23 cellular contexts compared by ENCODE assay signal in the genomic region with DNA sequence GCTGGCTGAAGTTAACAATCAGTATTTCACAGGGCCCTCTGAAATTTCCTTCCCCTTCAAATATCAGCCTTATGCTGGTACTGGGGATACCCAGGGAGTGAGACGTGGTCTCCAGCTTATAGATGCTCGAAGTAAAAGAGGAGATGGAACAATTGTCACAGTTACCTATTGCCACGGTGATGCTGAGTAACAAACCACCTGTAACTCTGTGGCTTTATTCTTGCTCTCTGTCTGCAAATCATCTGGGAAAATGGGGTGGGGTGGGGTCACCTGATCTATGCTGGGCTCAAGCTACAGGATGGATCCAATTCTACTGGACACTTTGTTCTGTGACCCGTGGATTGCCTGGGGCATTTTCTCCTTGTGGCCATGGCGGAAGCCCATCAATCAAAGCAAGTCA. TPM values are rescaled to one million over a fixed set of nuclear protein-coding genes. Genes with fewer than 3 reads are reported as not detected.
DNase-seq lines count a peak whose midpoint lies in the region; ATAC-seq, FAIRE-seq and TF ChIP-seq lines count a peak whose summit lies in the region.
"Had no signal": no experiment of that assay in that cellular context is flagged by ENCODE, and none has a peak within 500 bp of the region (broad histone marks: within the 10 kb centered on the region; RNA-seq: fewer than 3 reads in every experiment).

No MANE protein-coding gene starts in this region.

- no TSS peak for BruUV-seq in HepG2 (replicated peaks; lab: Mats Ljungman, UMichigan)

- TF ChIP-seq EP300 in HepG2 (IDR thresholded peaks at IDR 0.05; ENCODE audit: low read depth in 2 of 2, low read length in 2 of 2) (no peak), HepG2 (CRISPR knock-in tag; IDR thresholded peaks at IDR 0.05; ENCODE audit: borderline replicate concordance) (no peak)

- peak; percentile 12 for DNase-seq in left cardiac atrium
- DNase-seq in right cardiac atrium: no peak
- no peak for DNase-seq in HepG2 (ENCODE audit: low spot score)
- no peak for DNase-seq in NCI-H187 (lab: John Stamatoyannopoulos, UW)
- DNase-seq in WERI-Rb-1: no peak
- DNase-seq: AML-193; CD4-positive, alpha-beta T cell; DMS153; DMS79; GDM1; GM23248; HCEC 1CT; HFFc6 had no signal

- H3K27me3 ChIP-seq in right cardiac atrium (ENCODE audit: control insufficient read depth, insufficient read depth): no peaks in the 10 kb centered on the region
- H3K27me3 ChIP-seq in HepG2 (ENCODE audit: control insufficient read depth in 1 of 2, insufficient read depth in 2 of 2, low read length in 2 of 2): peaks cover 0 to 12% of the 10 kb centered on the region in 2 experiments; a peak in 1 of 5 replicates
- no peaks in the 10 kb centered on the region for H3K27me3 ChIP-seq in neutrophil
- H3K27me3 ChIP-seq in WERI-Rb-1 (ENCODE audit: insufficient read depth, low read depth, severe bottlenecking): no peaks in the 10 kb centered on the region

- no peak overlapping the region for H3K4me2 ChIP-seq in HepG2 (ENCODE audit: low read depth, low read length)
- H3K4me2 ChIP-seq: A549 had no signal

- H3K4me1 ChIP-seq in right cardiac atrium (ENCODE audit: control insufficient read depth, insufficient read depth, low read length) (no peaks in the 10 kb centered on the region), HepG2 (ENCODE audit: insufficient read depth, low read length) (no peaks in the 10 kb centered on the region), neutrophil (ENCODE audit: control insufficient read depth in 1 of 2, insufficient read depth in 1 of 2, low read depth in 1 of 2, low read length in 1 of 2) (peaks cover 4 to 11% of the 10 kb centered on the region in 2 experiments)
- H3K4me1 ChIP-seq: A549 had no signal

- no peak for FAIRE-seq in HepG2 (lab: Jason Lieb, UNC)
- FAIRE-seq: A549, GM12892, GM18507 had no signal

- no peaks in the 10 kb centered on the region for H3K79me2 ChIP-seq in HepG2 (ENCODE audit: insufficient read depth, low read length)

- H3K9ac ChIP-seq in HepG2 (ENCODE audit: insufficient read depth, low read depth, low read length): no peak overlapping the region
- H3K9ac ChIP-seq: GM23248 had no signal

- H2AFZ ChIP-seq in HepG2 (ENCODE audit: low read length): no peak overlapping the region
- H2AFZ ChIP-seq: GM23248 had no signal

- H3K9me3 ChIP-seq in right cardiac atrium (ENCODE audit: control insufficient read depth, low read length): no peaks in the 10 kb centered on the region
- no peaks in the 10 kb centered on the region for H3K9me3 ChIP-seq in HepG2 (ENCODE audit: low read length)
- no peaks in the 10 kb centered on the region for H3K9me3 ChIP-seq in neutrophil
- no peaks in the 10 kb centered on the region for H3K9me3 ChIP-seq in WERI-Rb-1 (ENCODE audit: severe bottlenecking)
- H3K9me3 ChIP-seq: A549 had no signal

- no peaks in the 10 kb centered on the region for H3K36me3 ChIP-seq in HepG2 (replicated peaks in 1 of 2; ENCODE audit: control insufficient read depth in 1 of 2, insufficient read depth in 2 of 2, low read length in 2 of 2)
- H3K36me3 ChIP-seq in neutrophil: no peaks in the 10 kb centered on the region
- no peaks in the 10 kb centered on the region for H3K36me3 ChIP-seq in WERI-Rb-1

- 81% methylated on average over 5 of the region's 5 CpGs for WGBS in right cardiac atrium
- WGBS in HepG2 (ENCODE audit: low lambda C conversion rate): 65% methylated on average over 5 of the region's 5 CpGs

- POLR2A ChIA-PET in HepG2 (lab: Yijun Ruan, JAX): no interaction called here

- no peak for ATAC-seq in left cardiac atrium
- ATAC-seq in right cardiac atrium: no peak
- no peak for ATAC-seq in HepG2
- ATAC-seq in esophagus mucosa: no peak
- ATAC-seq: A549 had no signal

- no peak overlapping the region for H3K4me3 ChIP-seq in right cardiac atrium (ENCODE audit: low read length)
- no peak overlapping the region for H3K4me3 ChIP-seq in HepG2 (replicated peaks in 1 of 3; ENCODE audit: insufficient read depth in 1 of 3, low read depth in 2 of 3, low read length in 3 of 3)
- no peak overlapping the region for H3K4me3 ChIP-seq in neutrophil (ENCODE audit: low read depth in 1 of 2, low read length in 1 of 2)
- H3K4me3 ChIP-seq in WERI-Rb-1 (ENCODE audit: low read depth, low read length): no peak overlapping the region
- H3K4me3 ChIP-seq: A549, GM23248 had no signal

- intact Hi-C loops in left cardiac atrium (cut with DNase I) (no loop called here), right cardiac atrium (cut with DNase I) (no loop called here), HepG2 (cut with micrococcal nuclease; ENCODE audit: unreplicated experiment) (no loop called here)

- no peak for TF ChIP-seq CTCF in HepG2 (CRISPR knock-in tag; IDR thresholded peaks at IDR 0.05)
- TF ChIP-seq CTCF in neutrophil (IDR thresholded peaks at IDR 0.05): no peak
- no peak for TF ChIP-seq CTCF in WERI-Rb-1 (IDR thresholded peaks at IDR 0.05; ENCODE audit: low read depth, low read length)

- TF ChIP-seq RAD21 in HepG2 (CRISPR knock-in tag; IDR thresholded peaks at IDR 0.05): no peak

- H4K20me1 ChIP-seq in HepG2 (ENCODE audit: insufficient read depth, low read length): no peaks in the 10 kb centered on the region

- in situ Hi-C loops in HepG2 (cut with HindIII; ENCODE audit: extremely low pct_ligation_motif_present, low pct_unique_long_range_greater_than_20kb): no loop called here

- no peak for TF ChIP-seq POLR2A in HepG2 (IDR thresholded peaks at IDR 0.05; ENCODE audit: insufficient read depth in 1 of 2, low read depth in 2 of 2, low read length in 2 of 2)

- H3K27ac ChIP-seq in right cardiac atrium (ENCODE audit: low read length): no peak overlapping the region
- no peak overlapping the region for H3K27ac ChIP-seq in HepG2 (ENCODE audit: extremely low read length, insufficient read depth, low read length)
- H3K27ac ChIP-seq in neutrophil: peak overlapping the region; percentile 7
- H3K27ac ChIP-seq in WERI-Rb-1: no peak overlapping the region
- H3K27ac ChIP-seq: 22Rv1, A549, C4-2B, GM23248, HL-60 had no signal

- CTCF ChIA-PET in HepG2 (lab: Yijun Ruan, JAX; ENCODE audit: low intra/inter-chr PET ratio, low total read pairs): no interaction called here

TF ChIP-seq in HepG2, 621 proteins besides CTCF, POLR2A, EP300 and RAD21:
- no peak for TF ChIP-seq SKI (IDR thresholded peaks at IDR 0.05; ENCODE audit: partially characterized antibody)
- TF ChIP-seq ZNF746 (CRISPR knock-in tag; IDR thresholded peaks at IDR 0.05): no peak
- TF ChIP-seq RBAK (CRISPR knock-in tag; IDR thresholded peaks at IDR 0.05): peak; percentile 82; the same call in 1 of the 2 replicates
- no peak for TF ChIP-seq SP140L (CRISPR knock-in tag; IDR thresholded peaks at IDR 0.05; ENCODE audit: borderline replicate concordance)
- TF ChIP-seq ZBTB46 (CRISPR knock-in tag; IDR thresholded peaks at IDR 0.05; ENCODE audit: borderline replicate concordance): no peak
- TF ChIP-seq ZNF713 (CRISPR knock-in tag; IDR thresholded peaks at IDR 0.05): no peak
- no peak for TF ChIP-seq ZBTB25 (CRISPR knock-in tag; IDR thresholded peaks at IDR 0.05)
TF ChIP-seq in HepG2: peak in this region for 1.

RNA-seq across cellular contexts. Expression of gene CRISPLD2, which starts 19.2 kb away (rescaled TPM):
- 10 to 100 TPM; 36.1 to 58.3 TPM for total RNA-seq in left cardiac atrium
- total RNA-seq in right cardiac atrium: 10 to 100 TPM; 13.1 to 69.5 (median 29.2) TPM
- 12.7 TPM for polyA plus RNA-seq in right cardiac atrium
- total RNA-seq in HepG2 (2016; rRNA removed; fragmentation: Illumina TruSeq; extraction: Trizol): 0.14 and 0.31 TPM in 2 replicates
- total RNA-seq in HepG2 (2016; cell fraction: cytosol; rRNA removed; fragmentation: Illumina TruSeq; extraction: Trizol; ENCODE audit: low read depth): not detected in 2 replicates
- 0.15 TPM in 2 replicates for total RNA-seq in HepG2 (2016; cell fraction: insoluble cytoplasmic fraction; rRNA removed; fragmentation: Illumina TruSeq; extraction: Trizol)
- total RNA-seq in HepG2 (2016; cell fraction: membrane; rRNA removed; fragmentation: Illumina TruSeq; extraction: Trizol): not detected in 2 replicates
- total RNA-seq in HepG2 (2016; cell fraction: nucleus; rRNA removed; fragmentation: Illumina TruSeq; extraction: Trizol): not detected in 2 replicates
- 0.04 and 0.25 TPM in 2 replicates for polyA plus RNA-seq in HepG2 (2011; rRNA removed)
- 0.05 and 0.15 TPM in 2 replicates for polyA plus RNA-seq in HepG2 (2011; cell fraction: cytosol; rRNA removed)
- polyA plus RNA-seq in HepG2 (2011; cell fraction: nucleus; rRNA removed): 0.08 and 0.17 TPM in 2 replicates
- 0.07 and 0.31 TPM in 2 replicates for polyA plus RNA-seq in HepG2 (2012)
- polyA plus RNA-seq in HepG2 (2016; cell fraction: cytosol; fragmentation: Illumina TruSeq; extraction: Trizol; ENCODE audit: low read depth): not detected in 2 replicates
- not detected in 2 replicates for polyA plus RNA-seq in HepG2 (2016; cell fraction: insoluble cytoplasmic fraction; fragmentation: Illumina TruSeq; extraction: Trizol; ENCODE audit: low read depth)
- not detected in 2 replicates for polyA plus RNA-seq in HepG2 (2016; cell fraction: membrane; fragmentation: Illumina TruSeq; extraction: Trizol; ENCODE audit: low read depth)
- polyA plus RNA-seq in HepG2 (2016; cell fraction: nucleus; fragmentation: Illumina TruSeq; extraction: Trizol; ENCODE audit: insufficient read depth, low read depth): 0.33 TPM in 1 of 2 replicates, not detected in the other
- polyA minus RNA-seq in HepG2 (2011; rRNA and poly(A)+ RNA removed; ENCODE audit: low replicate concordance): 0.44 and 0.89 TPM in 2 replicates
- not detected in 2 replicates for polyA minus RNA-seq in HepG2 (2011; cell fraction: cytosol; rRNA and poly(A)+ RNA removed)
- 0.25 and 0.77 TPM in 2 replicates for polyA minus RNA-seq in HepG2 (2011; cell fraction: nucleus; rRNA and poly(A)+ RNA removed)
- total RNA-seq in esophagus mucosa: 6.5 TPM
- total RNA-seq: HT1080 had no signal
- polyA plus RNA-seq: IgD-negative memory B cell had no signal
